In genomic region chr20:47663354-47664067, GRCh38 we compare ENCODE assay signal across 7 cellular contexts.
A peak's percentile ranks its signal among the peaks of the same experiment; 100 is the strongest.
DNase-seq lines count a peak whose midpoint lies in the region; ATAC-seq, FAIRE-seq and TF ChIP-seq lines count a peak whose summit lies in the region.

No MANE protein-coding gene starts in this region.

- no peaks in the 10 kb centered on the region for H3K27me3 ChIP-seq in heart left ventricle

- peak; percentile 92 to 99 (median 98) for TF ChIP-seq CTCF in heart left ventricle (IDR thresholded peaks at IDR 0.05)

- ATAC-seq in heart left ventricle, result peak; percentile 70 to 90 (median 79)
- no peak for ATAC-seq in HG02885 (IDR thresholded peaks at IDR 0.05; ENCODE audit: poor library complexity, unreplicated experiment)

- peak; percentile 46; the same call in 1 of the 2 replicates for TF ChIP-seq POLR2A in GM12891 (IDR thresholded peaks at IDR 0.05; ENCODE audit: low read depth, low read length)
- TF ChIP-seq POLR2A in heart left ventricle (IDR thresholded peaks at IDR 0.05), result no peak

- no peaks in the 10 kb centered on the region for H3K9me3 ChIP-seq in heart left ventricle

- intact Hi-C loops in heart left ventricle (cut with DNase I), result loop anchor here in 9 of 10 donors (1.0 to 5.0 kb wide), 5 partner anchors 124 to 959 kb away; partner anchors contain the start of gene SULF2 (in 2 of the 9)

- H3K4me1 ChIP-seq in heart left ventricle, result peaks cover 0 to 19% (median 9%) of the 10 kb centered on the region in 12 donors

- H3K27ac ChIP-seq in heart left ventricle, result no peak overlapping the region

- H3K36me3 ChIP-seq in heart left ventricle, result peaks cover 0 to 59% (median 35%) of the 10 kb centered on the region in 9 donors

- peak; percentile 74 for DNase-seq in GM12891 (ENCODE audit: insufficient read length, low spot score)
- DNase-seq in NAMALWA (ENCODE audit: low spot score), result peak; percentile 81
- peak; percentile 55 for DNase-seq in T follicular helper cell (ENCODE audit: low read depth)
- peak; percentile 39 for DNase-seq in activated naive CD8-positive, alpha-beta T cell treated with anti-CD3 and anti-CD28 coated beads, Interleukin-2, amount 50 U/mL, for 16 hours (ENCODE audit: low read depth, low spot score)
- DNase-seq in heart left ventricle, result peak; percentile 69 to 87 (median 79)
- DNase-seq in renal cortical epithelial cell (ENCODE audit: low read depth), result peak; percentile 58

- 52 to 60% (median 56%) methylated on average over 13 to 20 of the region's 20 CpGs for WGBS in heart left ventricle, 4 donors

- FAIRE-seq in GM12891 (lab: Jason Lieb, UNC), result peak; percentile 83

- no peak overlapping the region for H3K4me3 ChIP-seq in heart left ventricle

TF ChIP-seq in GM12891, 5 proteins besides CTCF, POLR2A, EP300 and RAD21:
- TF ChIP-seq TAF1 (IDR thresholded peaks at IDR 0.05; ENCODE audit: low read depth, low read length) (no peak), POLR2AphosphoS5 (IDR thresholded peaks at IDR 0.05; ENCODE audit: low read depth, low read length) (peak; percentile 44; the same call in 1 of the 2 replicates)
